In genomic region chr4:176320340-176320975, GRCh38 we compare ENCODE assay signal across 1 cellular context.
TF ChIP-seq lines count a peak whose summit lies in the region.

No MANE protein-coding gene starts in this region.

TF ChIP-seq in HepG2, 621 proteins besides CTCF, POLR2A, EP300 and RAD21 (continued from another document and continues in another):
- TF ChIP-seq MAZ (IDR thresholded peaks at IDR 0.05; ENCODE audit: borderline replicate concordance, low read depth, low read length) (no peak), MAZ (CRISPR knock-in tag; IDR thresholded peaks at IDR 0.05; ENCODE audit: low read depth) (0 out of 2 replicates have a peak, but pooled peaks have one; percentile 9), ZUFSP (CRISPR knock-in tag; IDR thresholded peaks at IDR 0.05; ENCODE audit: borderline replicate concordance) (no peak), ZNF3 (CRISPR knock-in tag; IDR thresholded peaks at IDR 0.05) (no peak), MEIS2 (CRISPR knock-in tag; IDR thresholded peaks at IDR 0.05) (peak; percentile 50; the same call in 1 of the 2 replicates), SAP130 (CRISPR knock-in tag; IDR thresholded peaks at IDR 0.05; ENCODE audit: low read depth) (peak; percentile 70), TFDP2 (CRISPR knock-in tag; IDR thresholded peaks at IDR 0.05) (peak; percentile 88), ZNF607 (CRISPR knock-in tag; IDR thresholded peaks at IDR 0.05; ENCODE audit: borderline replicate concordance) (peak; percentile 35; the same call in 1 of the 2 replicates), RFX5 (IDR thresholded peaks at IDR 0.05; ENCODE audit: low read depth, low read length) (no peak), MIER3 (CRISPR knock-in tag; IDR thresholded peaks at IDR 0.05; ENCODE audit: borderline replicate concordance) (no peak), ELF4 (CRISPR knock-in tag; IDR thresholded peaks at IDR 0.05; ENCODE audit: borderline replicate concordance) (no peak), IRF1 (CRISPR knock-in tag; IDR thresholded peaks at IDR 0.05; ENCODE audit: low read depth) (0 out of 2 replicates have a peak, but pooled peaks have one; percentile 48), ZFX (CRISPR knock-in tag; IDR thresholded peaks at IDR 0.05; ENCODE audit: low read depth) (peak; percentile 52; the same call in 1 of the 2 replicates), SRSF1 (optimal IDR thresholded peaks at IDR 0.05; ENCODE audit: low read depth, low read length) (no peak), IKZF5 (CRISPR knock-in tag; IDR thresholded peaks at IDR 0.05) (no peak), ZNF7 (CRISPR knock-in tag; IDR thresholded peaks at IDR 0.05) (no peak), ZNF646 (CRISPR knock-in tag; IDR thresholded peaks at IDR 0.05) (no peak), ZNF550 (CRISPR knock-in tag; IDR thresholded peaks at IDR 0.05; ENCODE audit: borderline replicate concordance) (no peak), ZNF784 (CRISPR knock-in tag; IDR thresholded peaks at IDR 0.05; ENCODE audit: borderline replicate concordance) (0 out of 2 replicates have a peak, but pooled peaks have one; percentile 79), ERF (CRISPR knock-in tag; IDR thresholded peaks at IDR 0.05) (no peak), ZNF790 (CRISPR knock-in tag; IDR thresholded peaks at IDR 0.05; ENCODE audit: borderline replicate concordance) (no peak), KDM6A (CRISPR knock-in tag; IDR thresholded peaks at IDR 0.05; ENCODE audit: low read depth) (no peak), MAX (IDR thresholded peaks at IDR 0.05) (peak; percentile 93), TARDBP (CRISPR knock-in tag; IDR thresholded peaks at IDR 0.05) (no peak), ZBTB44 (CRISPR knock-in tag; IDR thresholded peaks at IDR 0.05) (no peak), ZNF563 (CRISPR knock-in tag; IDR thresholded peaks at IDR 0.05) (peak; percentile 72; the same call in 1 of the 2 replicates), TGIF2 (CRISPR knock-in tag; IDR thresholded peaks at IDR 0.05) (no peak; the same call in 1 of the 2 replicates), ZNF329 (CRISPR knock-in tag; IDR thresholded peaks at IDR 0.05; ENCODE audit: low read depth) (no peak; the same call in 1 of the 2 replicates), TRIM22 (IDR thresholded peaks at IDR 0.05) (no peak), ZSCAN21 (CRISPR knock-in tag; IDR thresholded peaks at IDR 0.05; ENCODE audit: borderline replicate concordance) (0 out of 2 replicates have a peak, but pooled peaks have one; percentile 27), ZNF232 (CRISPR knock-in tag; IDR thresholded peaks at IDR 0.05; ENCODE audit: borderline replicate concordance) (no peak), HNF4G (IDR thresholded peaks at IDR 0.05; ENCODE audit: borderline replicate concordance, low read depth, low read length) (no peak), HNF4G (CRISPR knock-in tag; IDR thresholded peaks at IDR 0.05; ENCODE audit: borderline replicate concordance, low read depth) (no peak), MXD1 (CRISPR knock-in tag; IDR thresholded peaks at IDR 0.05) (peak; percentile 57; the same call in 1 of the 2 replicates), GATAD2A (CRISPR knock-in tag; IDR thresholded peaks at IDR 0.05) (0 out of 2 replicates have a peak, but pooled peaks have one; percentile 18), ZSCAN22 (CRISPR knock-in tag; IDR thresholded peaks at IDR 0.05) (no peak), NR2F2 (IDR thresholded peaks at IDR 0.05; ENCODE audit: borderline replicate concordance, low read depth) (no peak), ZFP41 (CRISPR knock-in tag; IDR thresholded peaks at IDR 0.05; ENCODE audit: borderline replicate concordance) (no peak), ARID3A (IDR thresholded peaks at IDR 0.05; ENCODE audit: low read depth, low read length) (no peak), ZNF703 (CRISPR knock-in tag; IDR thresholded peaks at IDR 0.05; ENCODE audit: borderline replicate concordance) (no peak), PLRG1 (conservative IDR thresholded peaks at IDR 0.05) (no peak), ZNF792 (CRISPR knock-in tag; IDR thresholded peaks at IDR 0.05) (no peak)
